Comparison of ENCODE assay signal across 29 cellular contexts in the genomic region with DNA sequence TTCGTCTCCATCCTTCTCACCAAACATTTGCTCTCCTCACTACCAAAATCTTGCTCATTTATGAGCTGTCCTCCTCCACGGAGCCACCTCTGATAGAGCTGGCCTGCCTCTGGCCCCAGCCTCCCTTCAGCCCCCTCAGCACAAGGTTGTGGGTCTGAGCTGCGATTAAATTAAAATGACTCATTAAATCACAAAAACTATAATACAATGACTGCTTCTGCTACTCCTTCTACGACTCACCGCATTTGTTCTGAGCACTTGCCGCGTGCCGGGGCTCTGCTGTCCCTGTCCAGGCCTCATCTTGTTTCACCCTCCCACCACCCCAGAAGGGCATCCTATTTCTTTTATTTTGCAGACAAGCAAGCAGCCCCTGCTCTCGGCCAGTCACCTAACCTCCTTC. TPM values are rescaled to one million over a fixed set of nuclear protein-coding genes. Genes with fewer than 3 reads are reported as not detected.
DNase-seq lines count a peak whose midpoint lies in the region; ATAC-seq, FAIRE-seq and TF ChIP-seq lines count a peak whose summit lies in the region.
"Had no signal": no experiment of that assay in that cellular context is flagged by ENCODE, and none has a peak within 500 bp of the region (broad histone marks: within the 10 kb centered on the region; RNA-seq: fewer than 3 reads in every experiment).

No MANE protein-coding gene starts in this region.

- H2BK15ac ChIP-seq in mesenchymal stem cell (ENCODE audit: low read depth, poor library complexity, severe bottlenecking) (no peak overlapping the region), H9 (ENCODE audit: low read depth, low read length) (no peak overlapping the region)

- H2BK12ac ChIP-seq in mesenchymal stem cell (ENCODE audit: low read length in 2 of 2) = peak overlapping the region; percentile 64 to 76
- H2BK12ac ChIP-seq in H9 (ENCODE audit: insufficient read length, low read depth, low read length) = no peak overlapping the region

- H3K56ac ChIP-seq in H9 (ENCODE audit: insufficient read length, low read depth, low read length) = no peak overlapping the region

- H4K91ac ChIP-seq in mesenchymal stem cell (ENCODE audit: low read length) (peak overlapping the region; percentile 67), H9 (ENCODE audit: insufficient read length, low read depth, low read length) (no peak overlapping the region)

- no peak overlapping the region for H3K9ac ChIP-seq in mesenchymal stem cell (ENCODE audit: low read length)
- no peak overlapping the region for H3K9ac ChIP-seq in H9 (ENCODE audit: extremely low read depth, insufficient read length, low read length)

- H3K4me2 ChIP-seq in mesenchymal stem cell (ENCODE audit: low read length, poor library complexity, severe bottlenecking) = no peak overlapping the region
- no peak overlapping the region for H3K4me2 ChIP-seq in H9 (ENCODE audit: insufficient read depth, insufficient read length, low read length)

- H3T11ph ChIP-seq in H9 (ENCODE audit: low read length) = no peak overlapping the region

- no peaks in the 10 kb centered on the region for H3K23me2 ChIP-seq in H9 (ENCODE audit: insufficient read length, low read depth, low read length, poor library complexity, severe bottlenecking)

- H3K79me2 ChIP-seq in H9 (ENCODE audit: insufficient read depth, low read length) = no peaks in the 10 kb centered on the region

- H3K27me3 ChIP-seq in breast epithelium = no peaks in the 10 kb centered on the region
- H3K27me3 ChIP-seq in mesenchymal stem cell (ENCODE audit: control insufficient read depth in 1 of 2, insufficient read depth in 1 of 2, low read length in 2 of 2) = no peaks in the 10 kb centered on the region
- H3K27me3 ChIP-seq in H9 (ENCODE audit: insufficient read depth, low read length) = no peaks in the 10 kb centered on the region
- H3K27me3 ChIP-seq: neutrophil, sigmoid colon, uterus had no signal

- BruUV-seq in MCF 10A (replicated peaks; lab: Mats Ljungman, UMichigan) = no TSS peak

- peaks cover 2% of the 10 kb centered on the region for H4K20me1 ChIP-seq in H9 (ENCODE audit: control insufficient read depth, insufficient read depth, insufficient read length)

- no peak overlapping the region for H3K23ac ChIP-seq in mesenchymal stem cell (ENCODE audit: low read length in 2 of 2)
- H3K23ac ChIP-seq in H9 (ENCODE audit: insufficient read length, low read depth, low read length) = no peak overlapping the region

- TF ChIP-seq CTCF in breast epithelium (IDR thresholded peaks at IDR 0.05) (no peak), MCF 10A (IDR thresholded peaks at IDR 0.05; ENCODE audit: unreplicated experiment) (no peak), H9 (conservative IDR thresholded peaks at IDR 0.05) (no peak)

- H3K4me3 ChIP-seq in breast epithelium (no peak overlapping the region), mesenchymal stem cell (ENCODE audit: insufficient read depth in 1 of 2, low read depth in 1 of 2, low read length in 2 of 2) (no peak overlapping the region)
- H3K4me3 ChIP-seq: lung, prostate gland, sigmoid colon, uterus had no signal

- H3K4me1 Mint-ChIP-seq in MCF 10A (ENCODE audit: insufficient read depth, unreplicated experiment) = peaks cover 15% of the 10 kb centered on the region
- no peaks in the 10 kb centered on the region for H3K4me1 Mint-ChIP-seq in activated T-helper 17 cell treated with anti-CD3 and anti-CD28 coated beads, Interleukin-2, amount 50 U/mL, for 72 hours
- H3K4me1 Mint-ChIP-seq in H9 = no peaks in the 10 kb centered on the region
- H3K4me1 Mint-ChIP-seq: WTC11 had no signal

- no peak overlapping the region for H2BK5ac ChIP-seq in mesenchymal stem cell (ENCODE audit: low read depth, low read length, poor library complexity, severe bottlenecking)
- H2BK5ac ChIP-seq in H9 (ENCODE audit: insufficient read length, low read length) = no peak overlapping the region

- H3K14ac ChIP-seq in mesenchymal stem cell (ENCODE audit: low read length in 2 of 2) = no peak overlapping the region
- H3K14ac ChIP-seq in H9 (ENCODE audit: insufficient read depth, low read length) = no peak overlapping the region

- POLR2A ChIA-PET in MCF 10A (lab: Yijun Ruan, JAX) = no interaction called here

- peak overlapping the region; percentile 67 to 77 for H3K27ac ChIP-seq in breast epithelium
- no peak overlapping the region for H3K27ac ChIP-seq in mesenchymal stem cell (ENCODE audit: low read length, poor library complexity, severe bottlenecking)
- no peak overlapping the region for H3K27ac ChIP-seq in H9 (ENCODE audit: insufficient read length, low read depth, low read length)
- H3K27ac ChIP-seq: neutrophil, prostate gland had no signal

- ATAC-seq in activated T-helper 17 cell treated with anti-CD3 and anti-CD28 coated beads, Interleukin-2, amount 50 U/mL, for 72 hours (replicated peaks) = peak; percentile 31
- ATAC-seq: PC-3, WTC11 had no signal

- 74% methylated on average over 9 of the region's 9 CpGs for WGBS in mesenchymal stem cell
- no CpG with 5 or more reads among the region's 9 CpGs for WGBS in H9 (ENCODE audit: extremely low coverage, insufficient read length, low lambda C conversion rate)

- H3K9me3 ChIP-seq in breast epithelium (no peaks in the 10 kb centered on the region), mesenchymal stem cell (ENCODE audit: control insufficient read depth, low read length) (no peaks in the 10 kb centered on the region), H9 (ENCODE audit: control insufficient read depth, low read depth, low read length) (no peaks in the 10 kb centered on the region)
- H3K9me3 ChIP-seq: neutrophil, prostate gland, sigmoid colon, uterus had no signal

- H3K18ac ChIP-seq in mesenchymal stem cell (ENCODE audit: low read depth in 1 of 2, low read length in 2 of 2) (peak overlapping the region; percentile 37 to 58), H9 (ENCODE audit: insufficient read length, low read depth, low read length) (no peak overlapping the region)

- no peak overlapping the region for H3K4me3 Mint-ChIP-seq in MCF 10A (ENCODE audit: unreplicated experiment)
- no peak overlapping the region for H3K4me3 Mint-ChIP-seq in activated T-helper 17 cell treated with anti-CD3 and anti-CD28 coated beads, Interleukin-2, amount 50 U/mL, for 72 hours
- H3K4me3 Mint-ChIP-seq in H9 = no peak overlapping the region
- H3K4me3 Mint-ChIP-seq: activated CD4-positive, alpha-beta memory T cell treated with anti-CD3 and anti-CD28 coated beads for 36 hours; endodermal cell; WTC11 had no signal

- FAIRE-seq in urothelium cell line (lab: Jason Lieb, UNC) (no peak), GM12891 (lab: Jason Lieb, UNC) (no peak)
- FAIRE-seq: GM19239, keratinocyte had no signal

- DNase-seq in breast epithelium (ENCODE audit: low spot score in 2 of 2) (no peak), MCF 10A (ENCODE audit: unreplicated experiment) (no peak), mesenchymal stem cell (no peak), urothelium cell line (ENCODE audit: low spot score) (peak; percentile 16), GM12891 (ENCODE audit: insufficient read length, low spot score) (no peak), H9 (no peak), SHP77 treated with DMSO at 0.1 percent for 48 hours (lab: John Stamatoyannopoulos, UW) (no peak)
- DNase-seq: ACHN; activated CD4-positive, alpha-beta memory T cell treated with anti-CD3 and anti-CD28 coated beads for 36 hours; activated gamma-delta T cell treated with Interleukin-2 at 50 U/mL for 16 hours; activated T-cell treated with anti-CD3 and anti-CD28 coated beads for 4 hours; C1 segment of cervical spinal cord; cortex of kidney; endodermal cell; NCI-H1436 treated with DMSO at 0.1 percent for 48 hours; NCI-H2107; NCI-H446; PC-3; Right ventricle myocardium superior; sigmoid colon; T-helper 9 cell had no signal

- no peak overlapping the region for H3K4ac ChIP-seq in mesenchymal stem cell (ENCODE audit: low read depth in 1 of 2, low read length in 2 of 2)
- no peak overlapping the region for H3K4ac ChIP-seq in H9 (ENCODE audit: low read depth, low read length)

- H2AK5ac ChIP-seq in mesenchymal stem cell (ENCODE audit: low read length, severe bottlenecking) (no peak overlapping the region), H9 (ENCODE audit: insufficient read length, low read length) (no peak overlapping the region)

- H3K27ac Mint-ChIP-seq in MCF 10A (ENCODE audit: low read depth, unreplicated experiment) (no peak overlapping the region), H9 (peak overlapping the region in 1 of 3 experiments; percentile 50; a peak in 2 of 7 replicates)
- no peak overlapping the region for H3K27ac Mint-ChIP-seq in activated T-helper 17 cell treated with anti-CD3 and anti-CD28 coated beads, Interleukin-2, amount 50 U/mL, for 72 hours
- H3K27ac Mint-ChIP-seq: activated CD4-positive, alpha-beta memory T cell treated with anti-CD3 and anti-CD28 coated beads for 36 hours; endodermal cell; WTC11 had no signal

- CTCF ChIA-PET in MCF 10A (lab: Yijun Ruan, JAX) = interaction anchor here (0.9 to 1.6 kb wide), 2 partner anchors 44 to 51 kb away, joined by 3 to 5 read pairs; no protein-coding TSS in a partner anchor

- H2BK20ac ChIP-seq in H9 (ENCODE audit: low read depth, low read length, poor library complexity, severe bottlenecking) = no peak overlapping the region

- no peaks in the 10 kb centered on the region for H3K9me3 Mint-ChIP-seq in MCF 10A (ENCODE audit: unreplicated experiment)
- no peaks in the 10 kb centered on the region for H3K9me3 Mint-ChIP-seq in activated T-helper 17 cell treated with anti-CD3 and anti-CD28 coated beads, Interleukin-2, amount 50 U/mL, for 72 hours
- no peaks in the 10 kb centered on the region for H3K9me3 Mint-ChIP-seq in H9
- H3K9me3 Mint-ChIP-seq: activated CD4-positive, alpha-beta memory T cell treated with anti-CD3 and anti-CD28 coated beads for 36 hours; endodermal cell had no signal

- H4K8ac ChIP-seq in mesenchymal stem cell (ENCODE audit: low read length) (peak overlapping the region; percentile 35), H9 (replicated peaks; ENCODE audit: insufficient read length, low read depth, low read length) (no peak overlapping the region)

- H3K79me1 ChIP-seq in mesenchymal stem cell (replicated peaks; ENCODE audit: low read length, poor library complexity, severe bottlenecking) (no peaks in the 10 kb centered on the region), H9 (ENCODE audit: insufficient read depth, low read depth, low read length, poor library complexity, severe bottlenecking) (no peaks in the 10 kb centered on the region)

- H3K36me3 Mint-ChIP-seq in MCF 10A (ENCODE audit: insufficient read depth, unreplicated experiment) (peaks cover 4% of the 10 kb centered on the region), H9 (ENCODE audit: insufficient read depth in 1 of 3, low read depth in 3 of 3) (peaks cover 0 to 8% (median 3%) of the 10 kb centered on the region in 3 experiments; a peak in 2 of 7 replicates)
- no peaks in the 10 kb centered on the region for H3K36me3 Mint-ChIP-seq in activated T-helper 17 cell treated with anti-CD3 and anti-CD28 coated beads, Interleukin-2, amount 50 U/mL, for 72 hours (ENCODE audit: low read depth)
- H3K36me3 Mint-ChIP-seq: activated CD4-positive, alpha-beta memory T cell treated with anti-CD3 and anti-CD28 coated beads for 36 hours; WTC11 had no signal

- H2BK120ac ChIP-seq in mesenchymal stem cell (ENCODE audit: low read depth, low read length) (no peak overlapping the region), H9 (ENCODE audit: low read depth, low read length, poor library complexity, severe bottlenecking) (no peak overlapping the region)

- no peaks in the 10 kb centered on the region for H3K36me3 ChIP-seq in breast epithelium
- H3K36me3 ChIP-seq in mesenchymal stem cell (ENCODE audit: control insufficient read depth in 1 of 2, insufficient read depth in 2 of 2, low read depth in 1 of 2, low read length in 2 of 2) = no peaks in the 10 kb centered on the region
- H3K36me3 ChIP-seq: neutrophil, prostate gland, sigmoid colon, uterus had no signal

- H3K4me1 ChIP-seq in breast epithelium (no peaks in the 10 kb centered on the region), mesenchymal stem cell (ENCODE audit: control insufficient read depth, insufficient read depth, low read depth, low read length) (peaks cover 2% of the 10 kb centered on the region), H9 (ENCODE audit: insufficient read depth, low read length) (no peaks in the 10 kb centered on the region)
- H3K4me1 ChIP-seq: prostate gland, sigmoid colon, uterus had no signal

- H2AFZ ChIP-seq in mesenchymal stem cell (ENCODE audit: low read depth, low read length) = no peak overlapping the region
- no peak overlapping the region for H2AFZ ChIP-seq in H9 (ENCODE audit: low read length)

- H3K27me3 Mint-ChIP-seq in MCF 10A (ENCODE audit: insufficient read depth, unreplicated experiment) (no peaks in the 10 kb centered on the region), H9 (ENCODE audit: low read depth) (no peaks in the 10 kb centered on the region)
- H3K27me3 Mint-ChIP-seq in activated T-helper 17 cell treated with anti-CD3 and anti-CD28 coated beads, Interleukin-2, amount 50 U/mL, for 72 hours = peaks cover 4% of the 10 kb centered on the region
- H3K27me3 Mint-ChIP-seq: activated CD4-positive, alpha-beta memory T cell treated with anti-CD3 and anti-CD28 coated beads for 36 hours had no signal

- intact Hi-C loops in breast epithelium (cut with DNase I; ENCODE audit: low total_unique reads) (no loop called here), MCF 10A (cut with micrococcal nuclease) (no loop called here)

- TF ChIP-seq POLR2A in breast epithelium (IDR thresholded peaks at IDR 0.05) (no peak), GM12891 (IDR thresholded peaks at IDR 0.05; ENCODE audit: low read depth, low read length) (no peak)

- H4K5ac ChIP-seq in H9 (ENCODE audit: insufficient read length, low read depth, low read length) = no peak overlapping the region

RNA-seq across cellular contexts. Expression of a gene that starts 49.2 kb away (rescaled TPM):
- total RNA-seq in breast epithelium = 1,000 to 10,000 TPM in 1 of 3 donors, 100 to 1,000 TPM in 2; 269 to 1,246 (median 290) TPM
- total RNA-seq in MCF 10A (2022) = 44.9 and 50.6 TPM in 2 replicates
- total RNA-seq in activated T-helper 17 cell treated with anti-CD3 and anti-CD28 coated beads, Interleukin-2, amount 50 U/mL, for 72 hours = not detected
- polyA plus RNA-seq in mesenchymal stem cell (2013, experiment 1 of 2) = 319 TPM
- polyA plus RNA-seq in mesenchymal stem cell (2013, experiment 2 of 2) = 317 TPM
- not detected for polyA plus RNA-seq in GM12891 (2012; ENCODE audit: low read depth, missing spikeins)
- 0.86 and 0.87 TPM in 2 replicates for total RNA-seq in H9 (2021)
- total RNA-seq: activated CD4-positive, alpha-beta memory T cell treated with anti-CD3 and anti-CD28 coated beads for 36 hours; PC-3 had no signal

Comparison
In these comparisons a context has a peak if more than half of its experiments do, and no peak if none do; other contexts are left out.
1. H3K27ac ChIP-seq: peak in breast epithelium (2 of 2); none in mesenchymal stem cell (single experiment) and H9 (single experiment).
2. RNA of a gene that starts 49.2 kb away (total RNA-seq): 269 to 1,246 TPM in breast epithelium and 44.9 to 50.6 TPM in MCF 10A; 0.86 to 0.87 TPM in H9 and not detected in activated T-helper 17 cell treated with anti-CD3 and anti-CD28 coated beads, Interleukin-2, amount 50 U/mL, for 72 hours; every median in the first group is over 10 times any median in the second.